Comparison of ENCODE assay signal across 1 cellular context in genomic region chr2:28391564-28392296, GRCh38.
TF ChIP-seq lines count a peak whose summit lies in the region.

No MANE protein-coding gene starts in this region.

TF ChIP-seq in HEK293, 187 proteins besides CTCF, POLR2A, EP300 and RAD21 (continued from another document):
- no peak for TF ChIP-seq ZBTB26 (tag by site-specific recombination; optimal IDR thresholded peaks at IDR 0.05)
- TF ChIP-seq ZNF16 (tag by site-specific recombination; IDR thresholded peaks at IDR 0.05; ENCODE audit: low read depth), result no peak
- TF ChIP-seq HOXD13 (CRISPR knock-in tag; IDR thresholded peaks at IDR 0.05; ENCODE audit: borderline replicate concordance), result no peak
- TF ChIP-seq ZNF350 (tag by site-specific recombination; IDR thresholded peaks at IDR 0.05), result no peak
- no peak for TF ChIP-seq ZNF324 (tag by site-specific recombination; IDR thresholded peaks at IDR 0.05)
- no peak for TF ChIP-seq ZNF558 (tag by site-specific recombination; IDR thresholded peaks at IDR 0.05)
- TF ChIP-seq PRDM2 (tag by site-specific recombination; IDR thresholded peaks at IDR 0.05; ENCODE audit: borderline replicate concordance), result no peak
- no peak for TF ChIP-seq ZNF354C (tag by site-specific recombination; IDR thresholded peaks at IDR 0.05; ENCODE audit: borderline replicate concordance, low read depth)
- peak; percentile 53 for TF ChIP-seq PATZ1 (tag by site-specific recombination; IDR thresholded peaks at IDR 0.05)
- no peak for TF ChIP-seq ZNF18 (tag by site-specific recombination; IDR thresholded peaks at IDR 0.05)
- TF ChIP-seq SP3 (tag by site-specific recombination; IDR thresholded peaks at IDR 0.05), result peak; percentile 82
- TF ChIP-seq OSR2 (tag by site-specific recombination; IDR thresholded peaks at IDR 0.05), result no peak
- peak; percentile 69 for TF ChIP-seq SP2 (tag by site-specific recombination; IDR thresholded peaks at IDR 0.05)
- no peak for TF ChIP-seq TCF7L2 (IDR thresholded peaks at IDR 0.05; ENCODE audit: borderline replicate concordance, low read depth, low read length)
- TF ChIP-seq ZNF449 (tag by site-specific recombination; IDR thresholded peaks at IDR 0.05), result no peak
- no peak for TF ChIP-seq OVOL3 (tag by site-specific recombination; IDR thresholded peaks at IDR 0.05)
- TF ChIP-seq ZNF837 (tag by site-specific recombination; IDR thresholded peaks at IDR 0.05), result no peak
- TF ChIP-seq KLF10 (tag by site-specific recombination; IDR thresholded peaks at IDR 0.05), result peak; percentile 15; the same call in 1 of the 2 replicates
- peak; percentile 37; the same call in 1 of the 2 replicates for TF ChIP-seq ZNF600 (tag by site-specific recombination; IDR thresholded peaks at IDR 0.05)
- TF ChIP-seq ZBTB21 (tag by site-specific recombination; IDR thresholded peaks at IDR 0.05), result no peak
